ENCODE assay signal across 25 cellular contexts in the genomic region with DNA sequence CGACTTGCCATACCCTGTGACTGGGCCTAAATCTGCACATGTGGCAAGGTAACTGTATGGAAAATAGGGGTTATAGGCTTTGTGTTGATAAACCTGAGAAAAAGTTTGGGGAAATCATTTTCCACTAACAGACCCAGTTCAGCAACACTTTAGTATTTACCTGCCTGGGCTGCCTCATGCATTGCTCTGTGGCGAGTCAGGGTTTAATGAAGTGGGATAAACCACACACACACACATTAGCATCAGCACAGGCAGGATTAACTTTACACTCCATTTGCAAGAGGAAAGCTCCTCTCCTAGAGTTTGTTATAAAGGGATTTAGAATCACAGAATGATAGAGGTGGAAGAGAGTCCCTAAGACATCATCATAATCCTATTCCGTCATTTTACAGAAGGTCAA. TPM values are rescaled to one million over a fixed set of nuclear protein-coding genes. Genes with fewer than 3 reads are reported as not detected.
A peak's percentile ranks its signal among the peaks of the same experiment; 100 is the strongest.
DNase-seq lines count a peak whose midpoint lies in the region; ATAC-seq and TF ChIP-seq lines count a peak whose summit lies in the region.
"Had no signal": no experiment of that assay in that cellular context is flagged by ENCODE, and none has a peak within 500 bp of the region (broad histone marks: within the 10 kb centered on the region; RNA-seq: fewer than 3 reads in every experiment).

No MANE protein-coding gene starts in this region.

- H3K27ac Mint-ChIP-seq in WTC11: no peak overlapping the region
- H3K27ac Mint-ChIP-seq: activated naive CD4-positive, alpha-beta T cell treated with anti-CD3 and anti-CD28 coated beads, Interleukin-2, amount 50 U/mL, for 24 hours had no signal

- 0 out of 2 replicates have a peak, but pooled peaks cover 3% of the 10 kb centered on the region for H3K9me3 Mint-ChIP-seq in WTC11
- H3K9me3 Mint-ChIP-seq: activated naive CD4-positive, alpha-beta T cell treated with anti-CD3 and anti-CD28 coated beads, Interleukin-2, amount 50 U/mL, for 24 hours had no signal

- no peaks in the 10 kb centered on the region for H3K27me3 ChIP-seq in right cardiac atrium (ENCODE audit: control insufficient read depth, insufficient read depth)
- H3K27me3 ChIP-seq: ascending aorta, BLaER1 had no signal

- H3K4me1 Mint-ChIP-seq in WTC11: peaks cover 10% of the 10 kb centered on the region

- intact Hi-C loops in right cardiac atrium (cut with DNase I): no loop called here

- no peak for TF ChIP-seq CTCF in WTC11 (IDR thresholded peaks at IDR 0.05)

- no peaks in the 10 kb centered on the region for H3K9me3 ChIP-seq in right cardiac atrium (ENCODE audit: control insufficient read depth, low read length)
- H3K9me3 ChIP-seq: A549, ascending aorta, BLaER1, Caco-2, left ventricle myocardium inferior, psoas muscle had no signal

- no peak overlapping the region for H3K4me3 ChIP-seq in right cardiac atrium (ENCODE audit: low read length)
- H3K4me3 ChIP-seq: A549, ascending aorta, BLaER1, left ventricle myocardium inferior, psoas muscle had no signal

- no peaks in the 10 kb centered on the region for H3K4me1 ChIP-seq in right cardiac atrium (ENCODE audit: control insufficient read depth, insufficient read depth, low read length)
- H3K4me1 ChIP-seq: A549, ascending aorta, BLaER1, Caco-2, left ventricle myocardium inferior, psoas muscle had no signal

- no peaks in the 10 kb centered on the region; the same call in 1 of the 2 replicates for H3K36me3 Mint-ChIP-seq in WTC11
- H3K36me3 Mint-ChIP-seq: activated naive CD4-positive, alpha-beta T cell treated with anti-CD3 and anti-CD28 coated beads, Interleukin-2, amount 50 U/mL, for 24 hours had no signal

- no peak for TF ChIP-seq RAD21 in Ishikawa (IDR thresholded peaks at IDR 0.05; ENCODE audit: low read depth)

- CTCF ChIA-PET in WTC11 (lab: Charles Lee): interaction anchor here (0.6 kb wide), 1 partner anchor 311 kb away, joined by 3 read pairs; no protein-coding TSS in a partner anchor

- ATAC-seq in WTC11: peak; percentile 47
- no peak for ATAC-seq in GM21825 (IDR thresholded peaks at IDR 0.05; ENCODE audit: unreplicated experiment)
- ATAC-seq in right cardiac atrium: no peak
- ATAC-seq: A549, psoas muscle, Right ventricle myocardium inferior had no signal

- H3K27ac ChIP-seq in right cardiac atrium (ENCODE audit: low read length): no peak overlapping the region
- H3K27ac ChIP-seq: A549, ascending aorta, BLaER1, left ventricle myocardium inferior, psoas muscle had no signal

- POLR2A ChIA-PET in WTC11 (lab: Charles Lee): no interaction called here

- 75% methylated on average over 3 of the region's 3 CpGs for whole genome bisulfite sequencing in right cardiac atrium

- no peak overlapping the region for H3K4me3 Mint-ChIP-seq in WTC11
- H3K4me3 Mint-ChIP-seq: activated naive CD4-positive, alpha-beta T cell treated with anti-CD3 and anti-CD28 coated beads, Interleukin-2, amount 50 U/mL, for 24 hours had no signal

- DNase-seq in A172 (ENCODE audit: low spot score): peak; percentile 18
- DNase-seq in WTC11 (ENCODE audit: low spot score): no peak
- DNase-seq in islet precursor cell: peak; percentile 72
- DNase-seq in ureter (ENCODE audit: low spot score): no peak
- no peak for DNase-seq in right cardiac atrium
- no peak for DNase-seq in cortex of kidney (lab: John Stamatoyannopoulos, UW)
- DNase-seq: activated CD4-positive, alpha-beta T cell treated with anti-CD3 and anti-CD28 coated beads for 4 hours; Caco-2; cerebellar nuclear complex; effector CD8-positive, alpha-beta T cell; glutamatergic neuron; KBM-7; left ventricle myocardium inferior; NCI-H1048; NCI-H2029; psoas muscle; substantia nigra; SW 1271 had no signal

- TF ChIP-seq EP300 in Ishikawa (IDR thresholded peaks at IDR 0.05; ENCODE audit: borderline replicate concordance): no peak

- no peaks in the 10 kb centered on the region for H3K27me3 Mint-ChIP-seq in WTC11 (ENCODE audit: low read depth)
- H3K27me3 Mint-ChIP-seq: activated naive CD4-positive, alpha-beta T cell treated with anti-CD3 and anti-CD28 coated beads, Interleukin-2, amount 50 U/mL, for 24 hours had no signal

TF ChIP-seq in Ishikawa, 13 proteins besides CTCF, POLR2A, EP300 and RAD21:
- TF ChIP-seq CREB1 (IDR thresholded peaks at IDR 0.05; ENCODE audit: low read depth) (no peak), TEAD4 (IDR thresholded peaks at IDR 0.05) (peak; percentile 53)

TF ChIP-seq in WTC11, 78 proteins besides CTCF, POLR2A, EP300 and RAD21:
- TF ChIP-seq ATF1 (CRISPR knock-in tag; IDR thresholded peaks at IDR 0.05) (no peak), FOXP1 (CRISPR knock-in tag; IDR thresholded peaks at IDR 0.05; ENCODE audit: borderline replicate concordance) (no peak), SOX15 (CRISPR knock-in tag; IDR thresholded peaks at IDR 0.05) (no peak), MXD4 (CRISPR knock-in tag; IDR thresholded peaks at IDR 0.05; ENCODE audit: borderline replicate concordance) (no peak), ZNF317 (CRISPR knock-in tag; IDR thresholded peaks at IDR 0.05; ENCODE audit: borderline replicate concordance, low read depth) (no peak), JUN (CRISPR knock-in tag; IDR thresholded peaks at IDR 0.05) (no peak), GRHL2 (CRISPR knock-in tag; IDR thresholded peaks at IDR 0.05; ENCODE audit: insufficient replicate concordance, severe bottlenecking) (no peak)
- TF ChIP-seq, protein P1, sequence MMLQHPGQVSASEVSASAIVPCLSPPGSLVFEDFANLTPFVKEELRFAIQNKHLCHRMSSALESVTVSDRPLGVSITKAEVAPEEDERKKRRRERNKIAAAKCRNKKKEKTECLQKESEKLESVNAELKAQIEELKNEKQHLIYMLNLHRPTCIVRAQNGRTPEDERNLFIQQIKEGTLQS (CRISPR knock-in tag; conservative IDR thresholded peaks at IDR 0.05): no peak
- TF ChIP-seq, protein P2, sequence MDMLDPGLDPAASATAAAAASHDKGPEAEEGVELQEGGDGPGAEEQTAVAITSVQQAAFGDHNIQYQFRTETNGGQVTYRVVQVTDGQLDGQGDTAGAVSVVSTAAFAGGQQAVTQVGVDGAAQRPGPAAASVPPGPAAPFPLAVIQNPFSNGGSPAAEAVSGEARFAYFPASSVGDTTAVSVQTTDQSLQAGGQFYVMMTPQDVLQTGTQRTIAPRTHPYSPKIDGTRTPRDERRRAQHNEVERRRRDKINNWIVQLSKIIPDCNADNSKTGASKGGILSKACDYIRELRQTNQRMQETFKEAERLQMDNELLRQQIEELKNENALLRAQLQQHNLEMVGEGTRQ (CRISPR knock-in tag; IDR thresholded peaks at IDR 0.05): no peak

RNA-seq across cellular contexts. Expression of gene ZCCHC7, which starts 20.1 kb away (rescaled TPM):
- 9.4 and 10.3 TPM in 2 replicates for total RNA-seq in A172 (2014; rRNA removed; shearing (Covaris generic))
- total RNA-seq in WTC11 (2021) (25.6 to 30.1 TPM (median 27.2 TPM) in 3 replicates), ureter (31.7 TPM), right cardiac atrium (10 to 100 TPM; 13.4 to 17.1 (median 14.2) TPM)
- polyA plus RNA-seq in right cardiac atrium: 4.6 TPM

Comparison
In these comparisons a context has a peak if more than half of its experiments do, and no peak if none do; other contexts are left out.
1. DNase-seq: peak in A172 (single experiment) and islet precursor cell (single experiment); none in WTC11 (single experiment), ureter (single experiment), right cardiac atrium (0 of 3) and cortex of kidney (single experiment).